ENCODE assay signal across 12 cellular contexts in genomic region chr16:69918241-69918640, GRCh38. TPM values are rescaled to one million over a fixed set of nuclear protein-coding genes. Genes with fewer than 3 reads are reported as not detected.
DNase-seq lines count a peak whose midpoint lies in the region; ATAC-seq and TF ChIP-seq lines count a peak whose summit lies in the region.
"Had no signal": no experiment of that assay in that cellular context is flagged by ENCODE, and none has a peak within 500 bp of the region (broad histone marks: within the 10 kb centered on the region; RNA-seq: fewer than 3 reads in every experiment).

No MANE protein-coding gene starts in this region.

- H3K27ac Mint-ChIP-seq in Caco-2 (ENCODE audit: unreplicated experiment) = peak overlapping the region; percentile 95

- no peaks in the 10 kb centered on the region for H3K9me3 Mint-ChIP-seq in Caco-2 (ENCODE audit: unreplicated experiment)

- TF ChIP-seq CTCF in Caco-2 (IDR thresholded peaks at IDR 0.05; ENCODE audit: insufficient read depth in 1 of 2, low read depth in 1 of 2, low read length in 1 of 2, severe bottlenecking in 1 of 2, unreplicated experiment in 1 of 2) (no peak), fibroblast of pulmonary artery (IDR thresholded peaks at IDR 0.05; ENCODE audit: low read length, missing control alignments) (no peak), gastrocnemius medialis (IDR thresholded peaks at IDR 0.05 in 4 of 5, conservative IDR thresholded peaks at IDR 0.05 in 1 of 5) (no peak)

- ATAC-seq in gastrocnemius medialis (no peak), GM18858 (IDR thresholded peaks at IDR 0.05; ENCODE audit: unreplicated experiment) (no peak)
- ATAC-seq: stimulated activated naive CD8-positive, alpha-beta T cell treated with anti-CD3 and anti-CD28 coated beads, Interleukin-15, Interleukin-2, amounts not matched to agents 100 U/mL and 50 U/mL, for 24 hours had no signal

- H3K4me1 ChIP-seq in Caco-2 (peaks cover 14% of the 10 kb centered on the region), gastrocnemius medialis (peaks cover 20 to 25% of the 10 kb centered on the region in 2 donors)

- H3K9me3 ChIP-seq in Caco-2 (no peaks in the 10 kb centered on the region), gastrocnemius medialis (no peaks in the 10 kb centered on the region)

- in situ Hi-C loops in gastrocnemius medialis (cut with MboI; ENCODE audit: low sequenced_read_pairs in 4 of 4) (no loop called here), KBM-7 (cut with MboI; ENCODE audit: low pct_unique_long_range_greater_than_20kb, low sequenced_read_pairs) (no loop called here)

- DNase-seq in Caco-2 (no peak), amniotic epithelial cell (ENCODE audit: low read depth) (peak; percentile 59), fibroblast of pulmonary artery (ENCODE audit: low read depth) (no peak), gastrocnemius medialis (no peak), NCI-H446 (lab: John Stamatoyannopoulos, UW) (no peak), NCI-H524 (lab: John Stamatoyannopoulos, UW) (no peak), KBM-7 (no peak)
- DNase-seq: activated effector memory CD4-positive, alpha-beta T cell treated with anti-CD3 and anti-CD28 coated beads, Interleukin-2, amount 50 U/mL, for 16 hours; stimulated activated naive CD8-positive, alpha-beta T cell treated with anti-CD3 and anti-CD28 coated beads, Interleukin-15, Interleukin-2, amounts not matched to agents 100 U/mL and 50 U/mL, for 24 hours had no signal

- TF ChIP-seq POLR2A in gastrocnemius medialis (IDR thresholded peaks at IDR 0.05) = no peak

- H3K27ac ChIP-seq in gastrocnemius medialis = peak overlapping the region; percentile 57 to 77 (median 62)
- H3K27ac ChIP-seq: C4-2B had no signal

- CTCF ChIA-PET in Caco-2 (lab: Charles Lee) = interaction anchor here (1.2 to 1.8 kb wide), 2 partner anchors 9 to 12 kb away, joined by 4 to 19 read pairs; no protein-coding TSS in a partner anchor

- H3K4me3 ChIP-seq in Caco-2 (ENCODE audit: low read depth, low read length) (peak overlapping the region; percentile 18), fibroblast of pulmonary artery (replicated peaks; ENCODE audit: low read depth, low read length) (peak overlapping the region; percentile 45), gastrocnemius medialis (no peak overlapping the region)

- peak overlapping the region; percentile 74 for H3K4me3 Mint-ChIP-seq in Caco-2 (ENCODE audit: unreplicated experiment)

- H3K27me3 ChIP-seq in Caco-2 (replicated peaks; ENCODE audit: control insufficient read depth, insufficient read depth, low read length) = no peaks in the 10 kb centered on the region
- no peaks in the 10 kb centered on the region for H3K27me3 ChIP-seq in gastrocnemius medialis

- no peaks in the 10 kb centered on the region for H3K27me3 Mint-ChIP-seq in Caco-2 (ENCODE audit: insufficient read depth, unreplicated experiment)

- intact Hi-C loops in Caco-2 (cut with micrococcal nuclease; ENCODE audit: unreplicated experiment) = loop anchor here (5.0 kb wide), 2 partner anchors 46 to 61 kb away; no protein-coding TSS in a partner anchor
- intact Hi-C loops in gastrocnemius medialis (cut with DNase I; ENCODE audit: low total_unique reads) = no loop called here

- POLR2A ChIA-PET in Caco-2 (lab: Charles Lee) = interaction anchor here (1.0 kb wide), 1 partner anchor 164 kb away, joined by 4 read pairs; the partner anchor contains the start of gene NOB1

- H3K36me3 Mint-ChIP-seq in Caco-2 (ENCODE audit: insufficient read depth, unreplicated experiment) = peaks cover 11% of the 10 kb centered on the region

- peaks cover 24% of the 10 kb centered on the region for H3K4me1 Mint-ChIP-seq in Caco-2 (ENCODE audit: low read depth, unreplicated experiment)

- TSS peak; percentile 93 for BruUV-seq in Caco-2 (replicated peaks; lab: Mats Ljungman, UMichigan)

- H3K36me3 ChIP-seq in Caco-2 (ENCODE audit: control insufficient read depth, insufficient read depth, low read length) (no peaks in the 10 kb centered on the region), gastrocnemius medialis (no peaks in the 10 kb centered on the region)

RNA-seq across cellular contexts. Expression of gene CLEC18A, which starts 32.9 kb away (rescaled TPM):
- 1.3 and 1.6 TPM in 2 replicates for total RNA-seq in Caco-2 (2022)
- under 1 TPM in 1 of 4 donors, not detected in 3; 0.71 TPM for total RNA-seq in gastrocnemius medialis
- total RNA-seq: H7 had no signal

Comparison
In these comparisons a context has a peak if more than half of its experiments do, and no peak if none do; other contexts are left out.
1. H3K4me3 ChIP-seq: peak in Caco-2 (single experiment) and fibroblast of pulmonary artery (single experiment); none in gastrocnemius medialis (0 of 4).